Comparison of ENCODE assay signal across 22 cellular contexts in genomic region chr2:70962885-70963878, GRCh38. TPM values are rescaled to one million over a fixed set of nuclear protein-coding genes. Genes with fewer than 3 reads are reported as not detected.
DNase-seq lines count a peak whose midpoint lies in the region; TF ChIP-seq lines count a peak whose summit lies in the region.
"Had no signal": no experiment of that assay in that cellular context is flagged by ENCODE, and none has a peak within 500 bp of the region (broad histone marks: within the 10 kb centered on the region; RNA-seq: fewer than 3 reads in every experiment).

No MANE protein-coding gene starts in this region.

- H3K4me3 ChIP-seq in lower leg skin (ENCODE audit: low read depth, poor library complexity, severe bottlenecking) = no peak overlapping the region
- H3K4me3 ChIP-seq: ovary, stomach had no signal

- H3K27me3 Mint-ChIP-seq in type B pancreatic cell = peaks cover 58% of the 10 kb centered on the region

- H3K9me3 Mint-ChIP-seq in type B pancreatic cell = no peaks in the 10 kb centered on the region
- H3K9me3 Mint-ChIP-seq: activated T-helper 17 cell treated with anti-CD3 and anti-CD28 coated beads, Interleukin-2, amount 50 U/mL, for 72 hours; naive B cell; T-cell had no signal

- no peaks in the 10 kb centered on the region for H3K36me3 Mint-ChIP-seq in type B pancreatic cell
- H3K36me3 Mint-ChIP-seq: naive B cell, T-cell had no signal

- intact Hi-C loops in lower leg skin (cut with DNase I; ENCODE audit: low total_unique reads) = no loop called here

- DNase-seq in activated effector memory CD4-positive, alpha-beta T cell treated with anti-CD3 and anti-CD28 coated beads, Interleukin-2, amount 50 U/mL, for 16 hours = peak; percentile 55
- no peak for DNase-seq in activated effector memory CD4-positive, alpha-beta T cell treated with Interleukin-2 at 50 U/mL for 16 hours
- DNase-seq in activated CD8-positive, alpha-beta memory T cell treated with anti-CD3 and anti-CD28 coated beads, Interleukin-2, amount 50 U/mL, for 48 hours = peak; percentile 47
- DNase-seq in lower leg skin (ENCODE audit: low spot score in 2 of 2) (peak; percentile 11 to 81), type B pancreatic cell (ENCODE audit: extremely low spot score, unreplicated experiment) (peak; percentile 59), DMS53 (lab: John Stamatoyannopoulos, UW) (no peak), RKO (ENCODE audit: low spot score) (no peak)
- DNase-seq: activated CD4-positive, alpha-beta T cell treated with anti-CD3 and anti-CD28 coated beads, Interleukin-2, amount 50 U/mL, for 4 hours; GOT3; mesenchymal stem cell; naive B cell; NCI-H1092 treated with DMSO at 0.1 percent for 48 hours; NCI-H2029 treated with DMSO at 0.1 percent for 48 hours; NCI-H345; ovary; SHP77 treated with DMSO at 0.1 percent for 48 hours; stimulated activated CD4-positive, alpha-beta T cell treated with anti-CD3 and anti-CD28 coated beads, Interleukin-12 subunit alpha, Interleukin-12 subunit beta, amount 100 ng/mL, for 4 hours; stimulated activated CD4-positive, alpha-beta T cell treated with anti-CD3 and anti-CD28 coated beads, Interleukin-4, amount 100 ng/mL, for 4 hours; stomach had no signal

- H3K27ac Mint-ChIP-seq in type B pancreatic cell = no peak overlapping the region
- H3K27ac Mint-ChIP-seq: activated T-helper 17 cell treated with anti-CD3 and anti-CD28 coated beads, Interleukin-2, amount 50 U/mL, for 72 hours; naive B cell; T-cell had no signal

- no peak overlapping the region for H3K4me3 Mint-ChIP-seq in type B pancreatic cell
- H3K4me3 Mint-ChIP-seq: activated T-helper 17 cell treated with anti-CD3 and anti-CD28 coated beads, Interleukin-2, amount 50 U/mL, for 72 hours had no signal

- 71 to 72% methylated on average over 18 of the region's 18 CpGs for whole genome bisulfite sequencing in lower leg skin, 2 donors

- TF ChIP-seq POLR2A in lower leg skin (IDR thresholded peaks at IDR 0.05) = no peak

- TF ChIP-seq CTCF in lower leg skin (IDR thresholded peaks at IDR 0.05) (no peak), type B pancreatic cell (conservative IDR thresholded peaks at IDR 0.05) (no peak)

- peaks cover 5% of the 10 kb centered on the region for H3K4me1 Mint-ChIP-seq in type B pancreatic cell (ENCODE audit: unreplicated experiment)

RNA-seq across cellular contexts. Expression of gene ANKRD53, which starts 15.2 kb away (rescaled TPM):
- 1 to 10 TPM in 1 of 4 donors, under 1 TPM in 2, not detected in 1; 0.27 to 1.3 (median 0.84) TPM for total RNA-seq in lower leg skin
- total RNA-seq in type B pancreatic cell (ENCODE audit: low replicate concordance) = 0.55 and 0.72 TPM in 2 replicates
- total RNA-seq: bronchial epithelial cell had no signal

RNA-seq across cellular contexts. Expression of gene ATP6V1B1, which starts 27.5 kb away (rescaled TPM):
- total RNA-seq in lower leg skin (100 to 1,000 TPM in 1 of 4 donors, 10 to 100 TPM in 2, 1 to 10 TPM in 1; 7.3 to 110 (median 55.0) TPM), type B pancreatic cell (ENCODE audit: low replicate concordance) (6.3 and 8.6 TPM in 2 replicates)
- total RNA-seq: activated T-helper 17 cell treated with anti-CD3 and anti-CD28 coated beads, Interleukin-2, amount 50 U/mL, for 72 hours; bronchial epithelial cell; T-cell had no signal

RNA-seq across cellular contexts. Expression of gene TEX261, which starts 31.5 kb away (rescaled TPM):
- total RNA-seq in lower leg skin = 10 to 100 TPM; 12.5 to 24.9 (median 20.7) TPM
- total RNA-seq in type B pancreatic cell (ENCODE audit: low replicate concordance) = 46.1 and 50.0 TPM in 2 replicates

Comparison
In these comparisons a context has a peak if more than half of its experiments do, and no peak if none do; other contexts are left out.
1. DNase-seq: peak in activated effector memory CD4-positive, alpha-beta T cell treated with anti-CD3 and anti-CD28 coated beads, Interleukin-2, amount 50 U/mL, for 16 hours (single experiment), activated CD8-positive, alpha-beta memory T cell treated with anti-CD3 and anti-CD28 coated beads, Interleukin-2, amount 50 U/mL, for 48 hours (single experiment), lower leg skin (2 of 2) and type B pancreatic cell (single experiment); none in activated effector memory CD4-positive, alpha-beta T cell treated with Interleukin-2 at 50 U/mL for 16 hours (single experiment), DMS53 (single experiment) and RKO (single experiment).